1 cellular context compared by ENCODE assay signal in the genomic region with DNA sequence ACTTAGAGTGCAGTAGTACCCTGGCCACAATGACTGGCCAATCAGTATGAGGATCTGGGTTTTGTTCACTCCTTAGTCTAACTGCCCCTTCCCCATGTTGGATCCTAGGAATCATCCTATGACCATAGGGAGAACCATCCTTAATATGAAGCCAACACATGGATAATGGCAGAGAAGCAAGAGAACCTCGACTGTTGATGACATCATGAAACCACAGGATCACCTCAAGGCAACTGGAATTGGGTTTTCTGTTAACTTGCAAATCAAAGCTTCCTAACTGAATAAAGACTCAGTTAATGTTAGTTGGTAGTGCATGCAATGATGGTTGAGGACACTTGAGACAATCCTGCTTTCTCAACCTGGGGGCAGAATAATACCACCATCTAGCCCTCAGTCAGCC.
A peak's percentile ranks its signal among the peaks of the same experiment; 100 is the strongest.
TF ChIP-seq lines count a peak whose summit lies in the region.

No MANE protein-coding gene starts in this region.

TF ChIP-seq in K562, 482 proteins besides CTCF, POLR2A, EP300 and RAD21:
- peak; percentile 21; the same call in 1 of the 2 replicates for TF ChIP-seq ATF3 (IDR thresholded peaks at IDR 0.05)
- no peak for TF ChIP-seq ATF3 (CRISPR knock-in tag; conservative IDR thresholded peaks at IDR 0.05)
- no peak for TF ChIP-seq ZNF347 (CRISPR knock-in tag; IDR thresholded peaks at IDR 0.05; ENCODE audit: low read depth)
